Comparison of ENCODE assay signal across 1 cellular context in the genomic region with DNA sequence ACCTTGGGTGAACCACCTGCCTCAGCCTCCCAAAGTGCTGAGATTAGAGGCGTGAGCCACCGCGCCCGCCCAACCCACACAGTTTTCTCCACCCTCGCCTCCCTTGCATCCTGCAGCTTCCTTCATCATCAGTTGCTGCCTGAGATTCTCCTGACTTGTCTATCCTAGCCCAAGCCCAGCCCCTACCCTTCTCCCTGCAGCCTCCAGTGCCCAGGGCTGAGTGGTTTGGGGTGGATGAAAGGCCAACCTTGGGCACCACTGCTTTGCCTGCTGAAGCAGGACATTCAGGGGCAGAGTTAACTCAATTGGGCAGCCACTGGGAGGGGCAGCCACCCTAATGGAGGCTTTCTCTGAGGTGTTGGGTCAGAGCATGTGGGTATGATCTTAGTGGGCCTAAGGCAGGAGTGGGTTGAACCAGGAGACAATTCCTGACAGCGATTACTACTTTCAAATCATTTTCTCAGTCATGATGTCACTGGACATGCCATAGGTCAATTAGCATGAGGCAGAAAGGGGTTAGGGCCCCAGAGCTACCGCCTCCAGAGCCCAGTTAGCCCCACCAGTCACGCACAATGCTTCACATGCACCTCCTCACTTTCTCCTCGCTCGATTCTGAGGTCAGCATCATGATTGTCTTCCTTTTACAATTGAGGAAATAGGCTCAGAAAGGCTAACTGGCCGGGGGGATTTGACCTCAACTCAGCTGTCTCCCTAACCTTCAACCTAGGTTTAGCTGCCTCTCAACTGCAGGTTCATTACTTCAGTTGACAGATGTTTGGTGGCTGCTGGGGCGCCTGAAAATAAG.
TF ChIP-seq lines count a peak whose summit lies in the region.

No MANE protein-coding gene starts in this region.

TF ChIP-seq in SK-N-SH, 30 proteins besides CTCF, POLR2A, EP300 and RAD21 (continued from another document):
- TF ChIP-seq TAF1 (IDR thresholded peaks at IDR 0.05; ENCODE audit: borderline replicate concordance, low read depth, low read length) (no peak), FOXJ3 (CRISPR knock-in tag; IDR thresholded peaks at IDR 0.05) (no peak), RXRA (IDR thresholded peaks at IDR 0.05; ENCODE audit: borderline replicate concordance, low read depth) (no peak), JUND (IDR thresholded peaks at IDR 0.05) (no peak), FOXM1 (IDR thresholded peaks at IDR 0.05; ENCODE audit: low read depth) (no peak), NRF1 (IDR thresholded peaks at IDR 0.05; ENCODE audit: low read depth, low read length) (no peak), GATA2 (CRISPR knock-in tag; IDR thresholded peaks at IDR 0.05) (no peak), TCF12 (IDR thresholded peaks at IDR 0.05) (no peak), TEAD4 (IDR thresholded peaks at IDR 0.05; ENCODE audit: borderline replicate concordance, insufficient read depth) (no peak), REST (IDR thresholded peaks at IDR 0.05; ENCODE audit: low read depth, low read length) (no peak), MEF2A (IDR thresholded peaks at IDR 0.05; ENCODE audit: borderline replicate concordance, low read depth) (no peak), SIN3A (IDR thresholded peaks at IDR 0.05; ENCODE audit: borderline replicate concordance, low read depth, low read length) (no peak), RCOR1 (IDR thresholded peaks at IDR 0.05; ENCODE audit: low read length) (no peak)
- TF ChIP-seq, protein P1, sequence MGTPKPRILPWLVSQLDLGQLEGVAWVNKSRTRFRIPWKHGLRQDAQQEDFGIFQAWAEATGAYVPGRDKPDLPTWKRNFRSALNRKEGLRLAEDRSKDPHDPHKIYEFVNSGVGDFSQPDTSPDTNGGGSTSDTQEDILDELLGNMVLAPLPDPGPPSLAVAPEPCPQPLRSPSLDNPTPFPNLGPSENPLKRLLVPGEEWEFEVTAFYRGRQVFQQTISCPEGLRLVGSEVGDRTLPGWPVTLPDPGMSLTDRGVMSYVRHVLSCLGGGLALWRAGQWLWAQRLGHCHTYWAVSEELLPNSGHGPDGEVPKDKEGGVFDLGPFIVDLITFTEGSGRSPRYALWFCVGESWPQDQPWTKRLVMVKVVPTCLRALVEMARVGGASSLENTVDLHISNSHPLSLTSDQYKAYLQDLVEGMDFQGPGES (IDR thresholded peaks at IDR 0.05; ENCODE audit: low read depth, low read length), result no peak
